Comparison of ENCODE assay signal across 8 cellular contexts in genomic region chr5:113489299-113489698, GRCh38. TPM values are rescaled to one million over a fixed set of nuclear protein-coding genes. Genes with fewer than 3 reads are reported as not detected.
DNase-seq lines count a peak whose midpoint lies in the region; ATAC-seq and TF ChIP-seq lines count a peak whose summit lies in the region.

No MANE protein-coding gene starts in this region.

- peaks cover 0 to 18% of the 10 kb centered on the region in 2 donors for H3K9me3 ChIP-seq in left lung

- peaks cover 0 to 27% of the 10 kb centered on the region in 2 donors for H3K4me1 ChIP-seq in left lung

- H3K36me3 ChIP-seq in left lung: no peaks in the 10 kb centered on the region

- in situ Hi-C loops in KBM-7 (cut with MboI; ENCODE audit: low pct_unique_long_range_greater_than_20kb, low sequenced_read_pairs): no loop called here

- DNase-seq in AML-193 (lab: John Stamatoyannopoulos, UW) (peak; percentile 68 to 81), KBM-7 (peak; percentile 94), amniotic epithelial cell (ENCODE audit: low read depth) (peak; percentile 99), left lung (peak in 1 of 2 donors; percentile 50), COR-L47 (lab: John Stamatoyannopoulos, UW) (no peak), dorsolateral prefrontal cortex (no peak), SHP77 (lab: John Stamatoyannopoulos, UW) (no peak)

- peak; percentile 66 for ATAC-seq in GM21360 (IDR thresholded peaks at IDR 0.05; ENCODE audit: unreplicated experiment)
- peak; percentile 82 for ATAC-seq in left lung

- intact Hi-C loops in left lung (cut with DNase I) (no loop called here), dorsolateral prefrontal cortex (cut with DNase I) (no loop called here)

- no peak overlapping the region for H3K4me3 ChIP-seq in left lung
- peak overlapping the region in 15 of 59 donors; percentile 52 to 79 (median 71) for H3K4me3 ChIP-seq in dorsolateral prefrontal cortex

- TF ChIP-seq CTCF in left lung (IDR thresholded peaks at IDR 0.05) (no peak), dorsolateral prefrontal cortex (IDR thresholded peaks at IDR 0.05 in 54 of 56, conservative IDR thresholded peaks at IDR 0.05 in 2 of 56; ENCODE audit: low read depth in 1 of 56, partially characterized antibody in 56 of 56) (no peak)

- H3K27ac ChIP-seq in left lung (peak overlapping the region in 1 of 2 donors; percentile 66), dorsolateral prefrontal cortex (no peak overlapping the region)

- H3K27me3 ChIP-seq in left lung (peaks cover 3 to 98% of the 10 kb centered on the region in 2 donors), dorsolateral prefrontal cortex (peaks cover 0 to 17% (median 0%) of the 10 kb centered on the region in 45 donors)

RNA-seq across cellular contexts. Expression of gene MCC, which starts 1.0 kb away (rescaled TPM):
- total RNA-seq in left lung (10 to 100 TPM; 12.5 to 14.4 TPM), dorsolateral prefrontal cortex (10 to 100 TPM; 12.6 to 71.6 (median 21.7) TPM)

RNA-seq across cellular contexts. Expression of gene YTHDC2, which starts 24.2 kb away (rescaled TPM):
- 10 to 100 TPM; 17.6 to 27.6 TPM for total RNA-seq in left lung
- 10 to 100 TPM; 26.6 to 63.8 (median 40.6) TPM for total RNA-seq in dorsolateral prefrontal cortex

RNA-seq across cellular contexts. Expression of gene TSSK1B, which starts 54.5 kb away (rescaled TPM):
- total RNA-seq in left lung: under 1 TPM in 1 of 2 donors, not detected in 1; 0.23 TPM
- under 1 TPM in 20 of 120 experiments, not detected in 100; 0.16 to 0.37 (median 0.24) TPM for total RNA-seq in dorsolateral prefrontal cortex

Comparison
In these comparisons a context has a peak if more than half of its experiments do, and no peak if none do; other contexts are left out.
1. DNase-seq: peak in AML-193 (2 of 2), KBM-7 (single experiment) and amniotic epithelial cell (single experiment); none in COR-L47 (single experiment), dorsolateral prefrontal cortex (0 of 10) and SHP77 (0 of 2).